ENCODE assay signal across 31 cellular contexts in genomic region chr18:51458861-51459260, GRCh38.
"Had no signal": no experiment of that assay in that cellular context is flagged by ENCODE, and none has a peak within 500 bp of the region (broad histone marks: within the 10 kb centered on the region; RNA-seq: fewer than 3 reads in every experiment).

No MANE protein-coding gene starts in this region.

- DNase-seq: activated CD4-positive, alpha-beta memory T cell treated with anti-CD3 and anti-CD28 coated beads, Interleukin-2, amount 10 ng/mL, durations not matched to agents 7 days and 5 days; activated CD4-positive, alpha-beta T cell treated with anti-CD3 and anti-CD28 coated beads for 1 hour; activated CD4-positive, alpha-beta T cell treated with anti-CD3 and anti-CD28 coated beads for 4 hours; activated CD4-positive, alpha-beta T cell treated with anti-CD3 and anti-CD28 coated beads, Interleukin-2, amount 10 ng/mL, durations not matched to agents 7 days and 5 days; activated CD4-positive, alpha-beta T cell treated with anti-CD3 and anti-CD28 coated beads, Interleukin-2, amount 50 U/mL, for 4 hours; activated CD8-positive, alpha-beta memory T cell treated with anti-CD3 and anti-CD28 coated beads, Interleukin-2, amount 50 U/mL, for 48 hours; activated gamma-delta T cell; activated naive CD4-positive, alpha-beta T cell; activated naive CD4-positive, alpha-beta T cell treated with anti-CD3 and anti-CD28 coated beads, Interleukin-2, amount 10 ng/mL, durations not matched to agents 7 days and 5 days; activated naive CD8-positive, alpha-beta T cell treated with anti-CD3 and anti-CD28 coated beads, Interleukin-2, amount 10 ng/mL, durations not matched to agents 7 days and 5 days; activated T-cell treated with anti-CD3 and anti-CD28 coated beads for 4 hours; activated T-cell treated with anti-CD3 and anti-CD28 coated beads, Interleukin-2, amount 50 U/mL, for 24 hours; activated T-cell treated with anti-CD3 and anti-CD28 coated beads, Interleukin-2, amount 50 U/mL, for 72 hours; central memory CD4-positive, alpha-beta T cell; cerebellar nuclear complex; colonic mucosa; effector CD8-positive, alpha-beta T cell; esophagus squamous epithelium; foreskin melanocyte; head of caudate nucleus; T-helper 1 cell; T-helper 17 cell; T1000 had no signal

- H3K9me3 ChIP-seq: ascending aorta, breast epithelium, colonic mucosa, esophagus squamous epithelium had no signal

- FAIRE-seq: endothelial cell of umbilical vein had no signal

- H3K27ac ChIP-seq: ascending aorta, breast epithelium, cardiac muscle cell, colonic mucosa, epithelial cell of prostate, esophagus squamous epithelium had no signal

- H3K9me3 Mint-ChIP-seq: activated CD4-positive, alpha-beta memory T cell treated with anti-CD3 and anti-CD28 coated beads, Interleukin-2, amount 10 ng/mL, durations not matched to agents 7 days and 5 days; activated CD4-positive, alpha-beta T cell treated with anti-CD3 and anti-CD28 coated beads, Interleukin-2, amount 10 ng/mL, durations not matched to agents 7 days and 5 days; activated naive CD4-positive, alpha-beta T cell treated with anti-CD3 and anti-CD28 coated beads, Interleukin-2, amount 10 ng/mL, durations not matched to agents 7 days and 5 days; activated naive CD4-positive, alpha-beta T cell treated with anti-CD3 and anti-CD28 coated beads, Interleukin-2, amount 50 U/mL, for 72 hours; activated T-cell treated with anti-CD3 and anti-CD28 coated beads, Interleukin-2, amount 50 U/mL, for 24 hours; brain; T-helper 2 cell treated with Interferon-gamma antibody and Interleukin-4, amounts not matched to agents 5 μg/mL and 100 μg/mL, for 36 hours had no signal

- H3K27ac Mint-ChIP-seq: activated CD4-positive, alpha-beta memory T cell treated with anti-CD3 and anti-CD28 coated beads, Interleukin-2, amount 10 ng/mL, durations not matched to agents 7 days and 5 days; activated CD4-positive, alpha-beta T cell treated with anti-CD3 and anti-CD28 coated beads, Interleukin-2, amount 10 ng/mL, durations not matched to agents 7 days and 5 days; activated naive CD4-positive, alpha-beta T cell treated with anti-CD3 and anti-CD28 coated beads, Interleukin-2, amount 10 ng/mL, durations not matched to agents 7 days and 5 days; activated naive CD4-positive, alpha-beta T cell treated with anti-CD3 and anti-CD28 coated beads, Interleukin-2, amount 50 U/mL, for 72 hours; activated naive CD8-positive, alpha-beta T cell treated with anti-CD3 and anti-CD28 coated beads, Interleukin-2, amount 10 ng/mL, durations not matched to agents 7 days and 5 days; activated T-cell treated with anti-CD3 and anti-CD28 coated beads, Interleukin-2, amount 50 U/mL, for 24 hours; activated T-cell treated with anti-CD3 and anti-CD28 coated beads, Interleukin-2, amount 50 U/mL, for 72 hours; brain; T-helper 17 cell; T-helper 2 cell treated with Interferon-gamma antibody and Interleukin-4, amounts not matched to agents 5 μg/mL and 100 μg/mL, for 36 hours had no signal

- H3K4me3 Mint-ChIP-seq: activated CD4-positive, alpha-beta memory T cell treated with anti-CD3 and anti-CD28 coated beads, Interleukin-2, amount 10 ng/mL, durations not matched to agents 7 days and 5 days; activated CD4-positive, alpha-beta T cell treated with anti-CD3 and anti-CD28 coated beads, Interleukin-2, amount 10 ng/mL, durations not matched to agents 7 days and 5 days; activated naive CD4-positive, alpha-beta T cell treated with anti-CD3 and anti-CD28 coated beads, Interleukin-2, amount 10 ng/mL, durations not matched to agents 7 days and 5 days; activated naive CD8-positive, alpha-beta T cell treated with anti-CD3 and anti-CD28 coated beads, Interleukin-2, amount 10 ng/mL, durations not matched to agents 7 days and 5 days; activated T-cell treated with anti-CD3 and anti-CD28 coated beads, Interleukin-2, amount 50 U/mL, for 24 hours; activated T-cell treated with anti-CD3 and anti-CD28 coated beads, Interleukin-2, amount 50 U/mL, for 72 hours; brain; T-helper 17 cell; T-helper 2 cell treated with Interferon-gamma antibody and Interleukin-4, amounts not matched to agents 5 μg/mL and 100 μg/mL, for 36 hours had no signal

- H3K27me3 Mint-ChIP-seq: brain had no signal

- H3K36me3 Mint-ChIP-seq: activated naive CD4-positive, alpha-beta T cell treated with anti-CD3 and anti-CD28 coated beads, Interleukin-2, amount 10 ng/mL, durations not matched to agents 7 days and 5 days; activated naive CD4-positive, alpha-beta T cell treated with anti-CD3 and anti-CD28 coated beads, Interleukin-2, amount 50 U/mL, for 72 hours; activated naive CD8-positive, alpha-beta T cell treated with anti-CD3 and anti-CD28 coated beads, Interleukin-2, amount 10 ng/mL, durations not matched to agents 7 days and 5 days; brain had no signal

- H3K27me3 ChIP-seq: ascending aorta, breast epithelium, cardiac muscle cell, colonic mucosa, esophagus squamous epithelium had no signal

- H3K4me1 Mint-ChIP-seq: activated CD4-positive, alpha-beta memory T cell treated with anti-CD3 and anti-CD28 coated beads, Interleukin-2, amount 10 ng/mL, durations not matched to agents 7 days and 5 days; activated CD4-positive, alpha-beta T cell treated with anti-CD3 and anti-CD28 coated beads, Interleukin-2, amount 10 ng/mL, durations not matched to agents 7 days and 5 days; activated naive CD4-positive, alpha-beta T cell treated with anti-CD3 and anti-CD28 coated beads, Interleukin-2, amount 10 ng/mL, durations not matched to agents 7 days and 5 days; activated naive CD8-positive, alpha-beta T cell treated with anti-CD3 and anti-CD28 coated beads, Interleukin-2, amount 10 ng/mL, durations not matched to agents 7 days and 5 days; brain; T-helper 17 cell had no signal

- H3K36me3 ChIP-seq: ascending aorta, breast epithelium, cardiac muscle cell, colonic mucosa, esophagus squamous epithelium had no signal

- H3K4me1 ChIP-seq: ascending aorta, breast epithelium, colonic mucosa, esophagus squamous epithelium had no signal

- H3K4me3 ChIP-seq: ascending aorta, breast epithelium, cardiac muscle cell, colonic mucosa, esophagus squamous epithelium had no signal

- ATAC-seq: activated naive CD4-positive, alpha-beta T cell treated with anti-CD3 and anti-CD28 coated beads, Interleukin-2, amount 50 U/mL, for 72 hours; activated T-cell treated with anti-CD3 and anti-CD28 coated beads, Interleukin-2, amount 50 U/mL, for 72 hours; T-helper 17 cell had no signal
